Comparison of ENCODE assay signal across 2 cellular contexts in genomic region chr3:128586932-128587331, GRCh38.
TF ChIP-seq lines count a peak whose summit lies in the region.

No MANE protein-coding gene starts in this region.

TF ChIP-seq in HEK293, 187 proteins besides CTCF, POLR2A, EP300 and RAD21:
- peak; percentile 97 for TF ChIP-seq PRDM1 (tag by site-specific recombination; IDR thresholded peaks at IDR 0.05)

TF ChIP-seq in K562, 482 proteins besides CTCF, POLR2A, EP300 and RAD21:
- TF ChIP-seq, protein P1, sequence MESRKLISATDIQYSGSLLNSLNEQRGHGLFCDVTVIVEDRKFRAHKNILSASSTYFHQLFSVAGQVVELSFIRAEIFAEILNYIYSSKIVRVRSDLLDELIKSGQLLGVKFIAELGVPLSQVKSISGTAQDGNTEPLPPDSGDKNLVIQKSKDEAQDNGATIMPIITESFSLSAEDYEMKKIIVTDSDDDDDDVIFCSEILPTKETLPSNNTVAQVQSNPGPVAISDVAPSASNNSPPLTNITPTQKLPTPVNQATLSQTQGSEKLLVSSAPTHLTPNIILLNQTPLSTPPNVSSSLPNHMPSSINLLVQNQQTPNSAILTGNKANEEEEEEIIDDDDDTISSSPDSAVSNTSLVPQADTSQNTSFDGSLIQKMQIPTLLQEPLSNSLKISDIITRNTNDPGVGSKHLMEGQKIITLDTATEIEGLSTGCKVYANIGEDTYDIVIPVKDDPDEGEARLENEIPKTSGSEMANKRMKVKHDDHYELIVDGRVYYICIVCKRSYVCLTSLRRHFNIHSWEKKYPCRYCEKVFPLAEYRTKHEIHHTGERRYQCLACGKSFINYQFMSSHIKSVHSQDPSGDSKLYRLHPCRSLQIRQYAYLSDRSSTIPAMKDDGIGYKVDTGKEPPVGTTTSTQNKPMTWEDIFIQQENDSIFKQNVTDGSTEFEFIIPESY (CRISPR knock-in tag; IDR thresholded peaks at IDR 0.05), result peak; percentile 29; the same call in 1 of the 2 replicates
